13 cellular contexts compared by ENCODE assay signal in the genomic region with DNA sequence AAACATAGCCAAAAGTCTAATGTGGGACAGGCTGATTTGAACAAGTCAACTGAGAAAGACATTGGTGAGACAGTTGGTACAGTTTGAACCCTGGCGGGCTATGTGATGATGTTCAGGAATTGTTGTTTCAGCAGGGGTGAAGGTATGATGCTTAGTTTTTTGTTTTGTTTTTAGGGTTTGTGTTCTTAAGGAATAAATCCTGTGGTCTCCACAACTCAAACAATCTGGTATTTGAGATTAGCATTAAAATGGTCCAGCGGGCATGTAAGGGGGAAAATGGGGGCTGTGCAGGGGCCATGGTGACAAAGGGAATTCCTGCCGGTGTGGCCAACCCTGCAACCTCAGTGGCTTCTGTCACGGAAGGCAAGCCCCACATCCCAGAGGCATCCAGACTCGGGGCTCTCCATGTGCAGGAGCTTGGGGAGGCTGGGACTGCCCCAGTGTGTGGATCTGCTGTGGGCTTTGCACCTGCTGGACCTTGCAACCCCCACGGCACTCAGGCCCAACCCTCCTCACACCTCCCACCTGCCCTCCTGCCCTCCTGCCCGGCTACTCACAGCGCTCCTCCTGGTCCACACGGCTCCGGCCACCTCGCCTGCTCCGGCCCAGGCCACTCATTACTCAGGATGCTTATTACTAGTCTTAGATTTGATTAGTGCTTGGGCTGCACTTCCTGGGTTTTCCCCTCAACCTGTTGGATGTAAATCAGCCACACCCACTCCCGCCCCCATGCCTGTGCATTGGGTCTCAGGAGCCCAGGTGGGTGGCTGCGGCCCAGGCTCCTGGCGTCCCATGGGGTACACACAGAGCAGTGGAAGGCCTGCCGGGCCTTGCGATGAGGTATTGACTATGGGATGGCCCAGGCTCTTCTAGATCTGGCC. TPM values are rescaled to one million over a fixed set of nuclear protein-coding genes. Genes with fewer than 3 reads are reported as not detected.
DNase-seq lines count a peak whose midpoint lies in the region; ATAC-seq and TF ChIP-seq lines count a peak whose summit lies in the region.
"Had no signal": no experiment of that assay in that cellular context is flagged by ENCODE, and none has a peak within 500 bp of the region (broad histone marks: within the 10 kb centered on the region; RNA-seq: fewer than 3 reads in every experiment).

TSS of gene TNFRSF13B (minus strand) at position 661 of the 881 bp plus-strand sequence. CDS start at position 618, 43 bp downstream.

- H3K9me3 ChIP-seq in A673 (ENCODE audit: low read depth, low read length, poor library complexity, severe bottlenecking) = no peaks in the 10 kb centered on the region
- no peaks in the 10 kb centered on the region for H3K9me3 ChIP-seq in prostate gland
- H3K9me3 ChIP-seq: colonic mucosa had no signal

- 83% methylated on average over 17 of the region's 17 CpGs for WGBS in prostate gland

- H3K4me3 ChIP-seq in GM12865 (ENCODE audit: low read depth, low read length) (peak within 1 kb of the TSS; percentile 98), A673 (ENCODE audit: low read depth, low read length, poor library complexity, severe bottlenecking) (no peak within 1 kb of the TSS), prostate gland (no peak within 1 kb of the TSS)
- H3K4me3 ChIP-seq: colonic mucosa had no signal

- TF ChIP-seq CTCF in GM12865 (IDR thresholded peaks at IDR 0.05; ENCODE audit: insufficient read depth, low read depth, low read length, missing control alignments) (no peak), A673 (conservative IDR thresholded peaks at IDR 0.05; ENCODE audit: low read depth, low read length) (no peak), prostate gland (IDR thresholded peaks at IDR 0.05) (no peak)

- ATAC-seq in GM19397 (IDR thresholded peaks at IDR 0.05; ENCODE audit: unreplicated experiment) (peak; percentile 30), HG03045 (IDR thresholded peaks at IDR 0.05; ENCODE audit: unreplicated experiment) (peak; percentile 37), esophagus mucosa (peak; percentile 44)

- H3K27me3 ChIP-seq in A673 (replicated peaks; ENCODE audit: insufficient read depth, low read depth, low read length, poor library complexity) (no peaks in the 10 kb centered on the region), prostate gland (replicated peaks; ENCODE audit: insufficient read depth) (no peaks in the 10 kb centered on the region)
- H3K27me3 ChIP-seq: colonic mucosa had no signal

- TF ChIP-seq POLR2A in prostate gland (IDR thresholded peaks at IDR 0.05) = no peak

- POLR2A ChIA-PET in A673 (lab: Charles Lee; ENCODE audit: low non-redundant PET) = interaction anchor here (0.7 kb wide), 1 partner anchor 65 kb away, joined by 4 read pairs; no protein-coding TSS in a partner anchor

- CTCF ChIA-PET in A673 (lab: Charles Lee) = no interaction called here

- intact Hi-C loops in A673 (cut with micrococcal nuclease; ENCODE audit: unreplicated experiment) (no loop called here), prostate gland (cut with DNase I) (no loop called here)

- no peak within 1 kb of the TSS for H3K27ac ChIP-seq in A673 (ENCODE audit: low read depth, low read length, poor library complexity, severe bottlenecking)
- H3K27ac ChIP-seq in prostate gland = no peak within 1 kb of the TSS
- H3K27ac ChIP-seq: colonic mucosa had no signal

- DNase-seq in GM12865 (ENCODE audit: low read depth) = peak; percentile 88
- no peak for DNase-seq in cerebellar cortex (ENCODE audit: low spot score)
- no peak for DNase-seq in A673 (ENCODE audit: low spot score)
- no peak for DNase-seq in prostate gland (ENCODE audit: low spot score)
- DNase-seq in SKM-1 treated with dmso at 0.1 percent for 144 hours (lab: John Stamatoyannopoulos, UW; ENCODE audit: unreplicated experiment) = no peak
- DNase-seq: activated CD4-positive, alpha-beta T cell treated with anti-CD3 and anti-CD28 coated beads, Interleukin-2, amount 50 U/mL, for 1 hour; activated naive CD4-positive, alpha-beta T cell treated with anti-CD3 and anti-CD28 coated beads, Interleukin-2, amount 10 ng/mL, durations not matched to agents 7 days and 5 days; colonic mucosa; KG1 had no signal

- H3K36me3 ChIP-seq in A673 (ENCODE audit: insufficient read depth, low read length, poor library complexity, severe bottlenecking) = no peaks in the 10 kb centered on the region
- no peaks in the 10 kb centered on the region for H3K36me3 ChIP-seq in prostate gland
- H3K36me3 ChIP-seq: colonic mucosa had no signal

- BruUV-seq in A673 (replicated peaks; lab: Mats Ljungman, UMichigan) = no TSS peak

- H3K4me1 ChIP-seq in A673 (ENCODE audit: insufficient read depth, low read length, poor library complexity, severe bottlenecking) (peaks cover 7% of the 10 kb centered on the region), prostate gland (replicated peaks) (no peaks in the 10 kb centered on the region)
- H3K4me1 ChIP-seq: colonic mucosa had no signal

RNA-seq across cellular contexts. Expression of gene TNFRSF13B, which starts in this region (rescaled TPM):
- total RNA-seq in esophagus mucosa (0.28 TPM), A673 (2021) (not detected in 2 replicates), prostate gland (not detected)
- total RNA-seq: NCI-H460 had no signal

Comparison
In these comparisons a context has a peak if more than half of its experiments do, and no peak if none do; other contexts are left out.
1. Peak in ATAC-seq in esophagus mucosa; RNA of the gene not detected or under 1 TPM.